In the genomic region with DNA sequence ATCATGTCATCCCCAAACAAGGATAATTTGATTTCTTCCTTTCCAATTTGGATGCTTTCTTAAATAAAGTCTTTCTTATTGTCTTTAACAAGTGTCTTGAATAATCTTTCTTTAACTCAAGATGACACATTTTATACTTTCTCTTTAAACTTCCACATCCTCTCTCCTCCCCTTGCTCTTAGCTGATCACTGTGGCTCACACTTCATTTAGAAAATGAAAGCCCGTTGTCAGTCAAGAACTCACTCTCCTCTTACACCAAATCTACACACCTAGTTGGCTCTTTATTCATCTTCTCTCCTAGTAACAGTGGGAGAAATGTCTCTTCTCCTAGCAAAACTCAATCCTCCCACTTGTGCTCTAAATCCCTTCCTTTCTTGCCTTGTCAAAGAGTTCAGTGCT, we compare ENCODE assay signal across 19 cellular contexts. TPM values are rescaled to one million over a fixed set of nuclear protein-coding genes. Genes with fewer than 3 reads are reported as not detected.
A peak's percentile ranks its signal among the peaks of the same experiment; 100 is the strongest.
DNase-seq lines count a peak whose midpoint lies in the region; ATAC-seq lines count a peak whose summit lies in the region.
"Had no signal": no experiment of that assay in that cellular context is flagged by ENCODE, and none has a peak within 500 bp of the region (broad histone marks: within the 10 kb centered on the region; RNA-seq: fewer than 3 reads in every experiment).

No MANE protein-coding gene starts in this region.

- no peaks in the 10 kb centered on the region for H3K4me1 ChIP-seq in naive thymus-derived CD4-positive, alpha-beta T cell (ENCODE audit: control insufficient read depth in 2 of 2, insufficient read depth in 2 of 2, low read length in 2 of 2)
- H3K4me1 ChIP-seq: BLaER1 had no signal

- ATAC-seq in GM18858 (IDR thresholded peaks at IDR 0.05; ENCODE audit: unreplicated experiment) = peak; percentile 92
- ATAC-seq in GM21423 (IDR thresholded peaks at IDR 0.05; ENCODE audit: unreplicated experiment) = peak; percentile 75
- peak; percentile 95 for ATAC-seq in HG02973 (IDR thresholded peaks at IDR 0.05; ENCODE audit: unreplicated experiment)
- peak; percentile 79 for ATAC-seq in HG03571 (IDR thresholded peaks at IDR 0.05; ENCODE audit: unreplicated experiment)
- ATAC-seq in stimulated activated naive B cell treated with anti-CD40 and anti-IgM and Interleukin-4, amounts not matched to agents 10 μg/mL and 1 μg/mL and 100 μg/mL, for 72 hours (replicated peaks) = no peak
- no peak for ATAC-seq in esophagus mucosa
- ATAC-seq in naive thymus-derived CD4-positive, alpha-beta T cell = no peak
- ATAC-seq: activated CD8-positive, alpha-beta T cell treated with anti-CD3 and anti-CD28 coated beads for 36 hours; HCT116 had no signal

- no peaks in the 10 kb centered on the region for H3K36me3 Mint-ChIP-seq in stimulated activated naive B cell treated with anti-CD40 and anti-IgM and Interleukin-4, amounts not matched to agents 10 μg/mL and 1 μg/mL and 100 μg/mL, for 72 hours
- no peaks in the 10 kb centered on the region for H3K36me3 Mint-ChIP-seq in naive thymus-derived CD4-positive, alpha-beta T cell

- H3K4me3 Mint-ChIP-seq in stimulated activated naive B cell treated with anti-CD40 and anti-IgM and Interleukin-4, amounts not matched to agents 10 μg/mL and 1 μg/mL and 100 μg/mL, for 72 hours = no peak overlapping the region
- no peak overlapping the region for H3K4me3 Mint-ChIP-seq in naive thymus-derived CD4-positive, alpha-beta T cell
- H3K4me3 Mint-ChIP-seq: activated CD8-positive, alpha-beta T cell treated with anti-CD3 and anti-CD28 coated beads for 36 hours; central memory CD8-positive, alpha-beta T cell had no signal

- H3K27me3 ChIP-seq in naive thymus-derived CD4-positive, alpha-beta T cell (ENCODE audit: control insufficient read depth in 2 of 2, insufficient read depth in 2 of 2, low read length in 2 of 2) = no peaks in the 10 kb centered on the region
- H3K27me3 ChIP-seq: BLaER1 had no signal

- H3K36me3 ChIP-seq in naive thymus-derived CD4-positive, alpha-beta T cell (ENCODE audit: control insufficient read depth in 2 of 3, insufficient read depth in 3 of 3, low read length in 3 of 3) = no peaks in the 10 kb centered on the region
- H3K36me3 ChIP-seq: BLaER1 had no signal

- intact Hi-C loops in naive thymus-derived CD4-positive, alpha-beta T cell (cut with micrococcal nuclease) = no loop called here

- DNase-seq in stimulated activated naive B cell treated with anti-CD40 and anti-IgM and Interleukin-4, amounts not matched to agents 10 μg/mL and 1 μg/mL and 100 μg/mL, for 72 hours = no peak
- DNase-seq in naive thymus-derived CD4-positive, alpha-beta T cell = no peak
- DNase-seq in NCI-H2081 treated with DMSO at 0.1 percent for 48 hours (lab: John Stamatoyannopoulos, UW) = no peak
- DNase-seq: activated CD8-positive, alpha-beta T cell treated with anti-CD3 and anti-CD28 coated beads for 36 hours; activated naive CD4-positive, alpha-beta T cell treated with anti-CD3 and anti-CD28 coated beads, Interleukin-2, amount 50 U/mL, for 16 hours; hypothalamus; NCI-H1417; NCI-H524; T1000 had no signal

- POLR2A ChIA-PET in naive thymus-derived CD4-positive, alpha-beta T cell (lab: Charles Lee) = no interaction called here

- no peak overlapping the region for H3K27ac Mint-ChIP-seq in stimulated activated naive B cell treated with anti-CD40 and anti-IgM and Interleukin-4, amounts not matched to agents 10 μg/mL and 1 μg/mL and 100 μg/mL, for 72 hours
- no peak overlapping the region for H3K27ac Mint-ChIP-seq in naive thymus-derived CD4-positive, alpha-beta T cell
- H3K27ac Mint-ChIP-seq: activated CD8-positive, alpha-beta T cell treated with anti-CD3 and anti-CD28 coated beads for 36 hours had no signal

- H3K4me1 Mint-ChIP-seq in stimulated activated naive B cell treated with anti-CD40 and anti-IgM and Interleukin-4, amounts not matched to agents 10 μg/mL and 1 μg/mL and 100 μg/mL, for 72 hours = no peaks in the 10 kb centered on the region
- H3K4me1 Mint-ChIP-seq in naive thymus-derived CD4-positive, alpha-beta T cell = peaks cover 0 to 4% (median 0%) of the 10 kb centered on the region in 7 donors
- H3K4me1 Mint-ChIP-seq: central memory CD8-positive, alpha-beta T cell had no signal

- H3K9me3 Mint-ChIP-seq in stimulated activated naive B cell treated with anti-CD40 and anti-IgM and Interleukin-4, amounts not matched to agents 10 μg/mL and 1 μg/mL and 100 μg/mL, for 72 hours = peaks cover 0 to 3% of the 10 kb centered on the region in 2 donors
- H3K9me3 Mint-ChIP-seq in naive thymus-derived CD4-positive, alpha-beta T cell = peaks cover 0 to 27% (median 2%) of the 10 kb centered on the region in 11 donors

- CTCF ChIA-PET in naive thymus-derived CD4-positive, alpha-beta T cell (lab: Charles Lee) = no interaction called here

- H3K27ac ChIP-seq in naive thymus-derived CD4-positive, alpha-beta T cell (ENCODE audit: low read depth, low read length) = no peak overlapping the region
- H3K27ac ChIP-seq: BLaER1 had no signal

- H3K27me3 Mint-ChIP-seq in stimulated activated naive B cell treated with anti-CD40 and anti-IgM and Interleukin-4, amounts not matched to agents 10 μg/mL and 1 μg/mL and 100 μg/mL, for 72 hours = no peaks in the 10 kb centered on the region
- H3K27me3 Mint-ChIP-seq in naive thymus-derived CD4-positive, alpha-beta T cell = peaks cover 0 to 21% (median 12%) of the 10 kb centered on the region in 5 donors
- H3K27me3 Mint-ChIP-seq: central memory CD8-positive, alpha-beta T cell had no signal

- no peaks in the 10 kb centered on the region for H3K9me3 ChIP-seq in naive thymus-derived CD4-positive, alpha-beta T cell (ENCODE audit: control insufficient read depth in 2 of 3, low read length in 3 of 3)
- H3K9me3 ChIP-seq: BLaER1 had no signal

- no peak overlapping the region for H3K4me3 ChIP-seq in naive thymus-derived CD4-positive, alpha-beta T cell (ENCODE audit: low read length)
- H3K4me3 ChIP-seq: BLaER1, lung had no signal

RNA-seq across cellular contexts. Expression of a gene that starts 10.4 kb away (rescaled TPM):
- total RNA-seq in esophagus mucosa = 0.16 TPM
- not detected for total RNA-seq in naive thymus-derived CD4-positive, alpha-beta T cell
- not detected for polyA plus RNA-seq in naive thymus-derived CD4-positive, alpha-beta T cell
- total RNA-seq: activated CD8-positive, alpha-beta T cell treated with anti-CD3 and anti-CD28 coated beads for 36 hours; epithelial cell of proximal tubule had no signal

Comparison
In these comparisons a context has a peak if more than half of its experiments do, and no peak if none do; other contexts are left out.
1. ATAC-seq: peak in GM18858 (single experiment), GM21423 (single experiment), HG02973 (single experiment) and HG03571 (single experiment); none in stimulated activated naive B cell treated with anti-CD40 and anti-IgM and Interleukin-4, amounts not matched to agents 10 μg/mL and 1 μg/mL and 100 μg/mL, for 72 hours (0 of 2), esophagus mucosa (single experiment) and naive thymus-derived CD4-positive, alpha-beta T cell (single experiment).